Comparison of ENCODE assay signal across 18 cellular contexts in the genomic region with DNA sequence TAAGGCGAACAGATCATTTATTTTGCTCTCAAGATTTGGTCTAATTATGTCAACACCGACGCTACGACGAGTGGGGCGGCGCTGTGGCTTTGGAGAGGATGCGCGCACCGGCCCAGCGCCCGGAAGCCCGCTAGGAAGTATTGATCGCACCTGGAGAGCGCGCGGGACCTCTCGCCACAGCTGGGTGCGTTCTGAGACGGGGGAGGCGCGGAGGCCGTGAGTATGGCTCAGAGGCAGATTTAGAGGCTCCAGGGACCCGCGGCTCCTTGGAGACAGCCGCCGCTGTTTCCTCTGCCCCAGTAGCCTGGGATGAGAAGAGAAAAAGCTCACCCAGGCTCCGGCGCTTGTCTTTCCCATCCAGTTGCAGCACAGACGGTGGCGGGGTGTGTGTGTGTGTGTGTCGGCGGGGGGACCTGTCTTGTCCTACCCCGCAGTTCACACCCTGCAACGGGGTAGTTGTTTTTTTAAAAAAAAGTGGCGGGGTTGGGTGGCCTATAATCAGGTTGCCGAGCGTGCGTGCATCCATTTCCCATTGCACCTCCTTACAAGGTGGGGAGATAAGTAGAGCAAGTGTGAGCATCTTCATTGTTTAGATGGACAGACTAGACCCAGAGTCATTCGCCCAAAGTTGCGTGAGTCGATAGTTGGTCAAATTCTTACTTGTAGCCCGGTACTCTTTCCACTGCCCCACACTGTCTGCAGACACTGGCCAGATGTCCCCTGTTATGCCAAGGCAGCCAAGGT. TPM values are rescaled to one million over a fixed set of nuclear protein-coding genes. Genes with fewer than 3 reads are reported as not detected.
A peak's percentile ranks its signal among the peaks of the same experiment; 100 is the strongest.
DNase-seq lines count a peak whose midpoint lies in the region; ATAC-seq and TF ChIP-seq lines count a peak whose summit lies in the region.
"Had no signal": no experiment of that assay in that cellular context is flagged by ENCODE, and none has a peak within 500 bp of the region (broad histone marks: within the 10 kb centered on the region; RNA-seq: fewer than 3 reads in every experiment).

No MANE protein-coding gene starts in this region.

- POLR2A ChIA-PET in SK-N-SH (lab: Yijun Ruan, JAX): no interaction called here
- POLR2A ChIA-PET in WTC11 (lab: Charles Lee): no interaction called here

- H3K9ac ChIP-seq in SK-N-SH (no peak overlapping the region), HUES64 (ENCODE audit: low read depth, low read length) (no peak overlapping the region)

- CTCF ChIA-PET in SK-N-SH (lab: Yijun Ruan, JAX) (interaction anchor here (0.7 kb wide), 1 partner anchor 13 kb away, joined by 3 read pairs; no protein-coding TSS in a partner anchor), WTC11 (lab: Charles Lee) (no interaction called here)

- H3F3A ChIP-seq in SK-N-SH (replicated peaks; ENCODE audit: insufficient read depth): no peaks in the 10 kb centered on the region

- H3K36me3 Mint-ChIP-seq in WTC11 (no peaks in the 10 kb centered on the region), nephron progenitor cell (ENCODE audit: low read depth) (no peaks in the 10 kb centered on the region)

- ATAC-seq in SK-N-SH treated with all-trans-retinoic acid at 6 μM for 48 hours (no peak), WTC11 (peak; percentile 48)
- ATAC-seq: activated CD4-positive, alpha-beta T cell treated with anti-CD3 and anti-CD28 coated beads for 36 hours; GM12878 had no signal

- H3K4me3 Mint-ChIP-seq in WTC11 (peak overlapping the region; percentile 69), nephron progenitor cell (peak overlapping the region; percentile 56)
- H3K4me3 Mint-ChIP-seq: activated CD4-positive, alpha-beta T cell treated with anti-CD3 and anti-CD28 coated beads for 36 hours had no signal

- no peak overlapping the region for H2AFZ ChIP-seq in SK-N-SH (ENCODE audit: low read depth)
- H2AFZ ChIP-seq: PC-9 had no signal

- H3K9me2 ChIP-seq in SK-N-SH: no peaks in the 10 kb centered on the region

- no peaks in the 10 kb centered on the region for H3K79me2 ChIP-seq in SK-N-SH (ENCODE audit: insufficient read depth)

- H3K27ac Mint-ChIP-seq in WTC11: no peak overlapping the region
- H3K27ac Mint-ChIP-seq in nephron progenitor cell: no peak overlapping the region
- H3K27ac Mint-ChIP-seq: activated CD4-positive, alpha-beta T cell treated with anti-CD3 and anti-CD28 coated beads for 36 hours had no signal

- H3K27me3 Mint-ChIP-seq in WTC11 (ENCODE audit: low read depth) (peaks cover 96% of the 10 kb centered on the region), nephron progenitor cell (ENCODE audit: low read depth, poor library complexity) (peaks cover 100% of the 10 kb centered on the region)

- no peaks in the 10 kb centered on the region for H3K36me3 ChIP-seq in SK-N-SH (replicated peaks in 1 of 2; ENCODE audit: control insufficient read depth in 1 of 2, insufficient read depth in 2 of 2, low read length in 1 of 2)
- no peaks in the 10 kb centered on the region for H3K36me3 ChIP-seq in HUES64 (ENCODE audit: insufficient read depth, low read length)
- H3K36me3 ChIP-seq: breast epithelium had no signal

- DNase-seq in SK-N-SH: peak; percentile 56
- DNase-seq in WTC11 (ENCODE audit: low spot score): peak; percentile 48
- peak; percentile 32 for DNase-seq in nephron progenitor cell
- no peak for DNase-seq in stimulated activated CD8-positive, alpha-beta memory T cell treated with anti-CD3 and anti-CD28 coated beads, Interleukin-4, amount 100 ng/mL, for 48 hours
- DNase-seq in HUDEP-2 (lab: John Stamatoyannopoulos, UW; ENCODE audit: unreplicated experiment in 76 of 76): no peak
- no peak for DNase-seq in NCI-H774 (lab: John Stamatoyannopoulos, UW)
- DNase-seq: activated CD4-positive, alpha-beta T cell treated with anti-CD3 and anti-CD28 coated beads for 36 hours; activated effector memory CD4-positive, alpha-beta T cell treated with Interleukin-2 at 50 U/mL for 16 hours; effector memory CD4-positive, alpha-beta T cell; KG1; NCI-H2029; PC-9 had no signal

- peaks cover 41% of the 10 kb centered on the region for H3K4me1 Mint-ChIP-seq in WTC11
- peaks cover 5% of the 10 kb centered on the region for H3K4me1 Mint-ChIP-seq in nephron progenitor cell

- no peaks in the 10 kb centered on the region for H3K27me3 ChIP-seq in SK-N-SH (ENCODE audit: insufficient read depth)
- H3K27me3 ChIP-seq in HUES64 (ENCODE audit: insufficient read depth, low read length): peaks cover 98% of the 10 kb centered on the region

- H3K4me3 ChIP-seq in SK-N-SH (ENCODE audit: low read depth in 2 of 2, low read length in 1 of 2) (peak overlapping the region in 1 of 2 experiments; percentile 21; a peak in 1 of 4 replicates), HUES64 (ENCODE audit: low read length) (peak overlapping the region; percentile 26)
- H3K4me3 ChIP-seq: breast epithelium, GM12878, PC-9 had no signal

- 19% methylated on average over 29 of the region's 43 CpGs for WGBS in SK-N-SH (ENCODE audit: low lambda C conversion rate)
- WGBS in HUES64: 8% methylated on average over 43 of the region's 43 CpGs

- H3K27ac ChIP-seq in SK-N-SH (ENCODE audit: low read depth in 2 of 2, low read length in 1 of 2) (no peak overlapping the region), HUES64 (ENCODE audit: low read depth, low read length) (no peak overlapping the region)
- H3K27ac ChIP-seq: breast epithelium, PC-9 had no signal

- H4K20me1 ChIP-seq in SK-N-SH (ENCODE audit: insufficient read depth): no peaks in the 10 kb centered on the region

- H3K4me2 ChIP-seq in SK-N-SH: no peak overlapping the region
- H3K4me2 ChIP-seq: PC-9 had no signal

- no peaks in the 10 kb centered on the region for H3K9me3 Mint-ChIP-seq in WTC11
- H3K9me3 Mint-ChIP-seq in nephron progenitor cell: peaks cover 5% of the 10 kb centered on the region

- no peak for TF ChIP-seq RAD21 in SK-N-SH (IDR thresholded peaks at IDR 0.05; ENCODE audit: low read length)

- no peak for TF ChIP-seq EP300 in SK-N-SH (IDR thresholded peaks at IDR 0.05; ENCODE audit: borderline replicate concordance in 1 of 2, low read depth in 1 of 2, low read length in 1 of 2)

- TF ChIP-seq CTCF in SK-N-SH (IDR thresholded peaks at IDR 0.05): no peak
- TF ChIP-seq CTCF in WTC11 (IDR thresholded peaks at IDR 0.05): no peak
- TF ChIP-seq CTCF in nephron progenitor cell (IDR thresholded peaks at IDR 0.05): no peak

- H3K9me3 ChIP-seq in SK-N-SH: no peaks in the 10 kb centered on the region
- H3K9me3 ChIP-seq in HUES64 (ENCODE audit: insufficient read depth, low read depth, low read length): no peaks in the 10 kb centered on the region
- H3K9me3 ChIP-seq: breast epithelium had no signal

- H3K4me1 ChIP-seq in SK-N-SH (ENCODE audit: control insufficient read depth in 1 of 2, insufficient read depth in 2 of 2, low read depth in 1 of 2, low read length in 1 of 2) (no peaks in the 10 kb centered on the region; a peak in 1 of 4 replicates), HUES64 (ENCODE audit: insufficient read depth, low read length) (peaks cover 18% of the 10 kb centered on the region)
- H3K4me1 ChIP-seq: breast epithelium had no signal

TF ChIP-seq in SK-N-SH, 30 proteins besides CTCF, POLR2A, EP300 and RAD21 (continues in another document):
- no peak for TF ChIP-seq GABPA (IDR thresholded peaks at IDR 0.05; ENCODE audit: low read depth)
- TF ChIP-seq RXRA (IDR thresholded peaks at IDR 0.05; ENCODE audit: borderline replicate concordance, low read depth): no peak
- no peak for TF ChIP-seq MXI1 (IDR thresholded peaks at IDR 0.05; ENCODE audit: low read depth, low read length)
- no peak for TF ChIP-seq GATA2 (CRISPR knock-in tag; IDR thresholded peaks at IDR 0.05)
- TF ChIP-seq YY1 (IDR thresholded peaks at IDR 0.05; ENCODE audit: low read depth): no peak
- no peak for TF ChIP-seq TAF1 (IDR thresholded peaks at IDR 0.05; ENCODE audit: borderline replicate concordance, low read depth, low read length)

TF ChIP-seq in SK-N-SH treated with all-trans-retinoic acid at 6 μM for 48 hours, 23 proteins besides CTCF, POLR2A, EP300 and RAD21 (continues in another document):
- TF ChIP-seq CSDC2 (CRISPR knock-in tag; IDR thresholded peaks at IDR 0.05): no peak
- TF ChIP-seq TOX (CRISPR knock-in tag; IDR thresholded peaks at IDR 0.05; ENCODE audit: borderline replicate concordance): no peak
- no peak for TF ChIP-seq ISL1 (CRISPR knock-in tag; IDR thresholded peaks at IDR 0.05)
- TF ChIP-seq ZFP3 (CRISPR knock-in tag; IDR thresholded peaks at IDR 0.05): no peak

TF ChIP-seq in WTC11, 78 proteins besides CTCF, POLR2A, EP300 and RAD21 (continues in another document):
- TF ChIP-seq, protein P1, sequence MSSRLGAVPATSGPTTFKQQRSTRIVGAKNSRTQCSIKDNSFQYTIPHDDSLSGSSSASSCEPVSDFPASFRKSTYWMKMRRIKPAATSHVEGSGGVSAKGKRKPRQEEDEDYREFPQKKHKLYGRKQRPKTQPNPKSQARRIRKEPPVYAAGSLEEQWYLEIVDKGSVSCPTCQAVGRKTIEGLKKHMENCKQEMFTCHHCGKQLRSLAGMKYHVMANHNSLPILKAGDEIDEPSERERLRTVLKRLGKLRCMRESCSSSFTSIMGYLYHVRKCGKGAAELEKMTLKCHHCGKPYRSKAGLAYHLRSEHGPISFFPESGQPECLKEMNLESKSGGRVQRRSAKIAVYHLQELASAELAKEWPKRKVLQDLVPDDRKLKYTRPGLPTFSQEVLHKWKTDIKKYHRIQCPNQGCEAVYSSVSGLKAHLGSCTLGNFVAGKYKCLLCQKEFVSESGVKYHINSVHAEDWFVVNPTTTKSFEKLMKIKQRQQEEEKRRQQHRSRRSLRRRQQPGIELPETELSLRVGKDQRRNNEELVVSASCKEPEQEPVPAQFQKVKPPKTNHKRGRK (CRISPR knock-in tag; IDR thresholded peaks at IDR 0.05; ENCODE audit: borderline replicate concordance): no peak

RNA-seq across cellular contexts. Expression of a gene that starts 11.2 kb away (rescaled TPM):
- polyA plus RNA-seq in SK-N-SH (2012; rRNA removed): not detected in 2 replicates
- polyA plus RNA-seq in SK-N-SH (2012; cell fraction: cytosol; rRNA removed): not detected in 2 replicates
- not detected in 2 replicates for polyA plus RNA-seq in SK-N-SH (2012; cell fraction: nucleus; rRNA removed)
- not detected for polyA plus RNA-seq in HUES64 (2013, experiment 1 of 2)
- polyA plus RNA-seq in HUES64 (2013, experiment 2 of 2): not detected
- total RNA-seq in WTC11 (2021): not detected in 3 replicates
- total RNA-seq: activated CD4-positive, alpha-beta T cell treated with anti-CD3 and anti-CD28 coated beads for 36 hours; breast epithelium; GM12878; mucosa of gallbladder; PC-9; posterior vena cava had no signal
- polyA plus RNA-seq: GM12878 had no signal

Comparison
In these comparisons a context has a peak if more than half of its experiments do, and no peak if none do; other contexts are left out.
1. DNase-seq: peak in SK-N-SH (single experiment), WTC11 (single experiment) and nephron progenitor cell (single experiment); none in stimulated activated CD8-positive, alpha-beta memory T cell treated with anti-CD3 and anti-CD28 coated beads, Interleukin-4, amount 100 ng/mL, for 48 hours (single experiment), HUDEP-2 (0 of 76) and NCI-H774 (single experiment).